In the genomic region with DNA sequence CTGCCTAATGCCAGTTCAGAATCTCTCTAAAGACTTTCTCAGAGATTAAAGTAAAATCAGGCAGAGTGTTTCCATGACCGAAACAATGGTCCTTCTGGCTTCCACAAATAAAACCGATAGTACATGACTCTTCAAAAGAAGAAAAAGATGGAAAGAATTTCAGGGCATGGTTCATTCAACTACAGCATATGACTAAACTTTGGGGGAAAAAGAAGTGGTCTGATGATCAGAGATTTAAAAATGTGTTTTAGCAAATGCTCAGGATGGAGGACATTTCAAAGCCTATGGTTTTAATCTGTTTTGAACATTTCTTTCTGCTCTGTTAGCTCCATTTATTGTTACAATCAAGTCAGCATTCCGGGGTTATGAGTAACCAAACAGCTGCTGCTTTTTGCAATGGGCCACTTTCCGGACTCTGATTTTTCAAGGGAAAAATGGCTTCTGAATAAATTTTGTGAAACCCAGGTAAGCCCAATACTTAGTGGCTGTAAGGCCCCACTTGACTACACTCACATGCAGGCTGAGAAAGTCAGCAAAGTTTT, we compare ENCODE assay signal across 10 cellular contexts.
DNase-seq lines count a peak whose midpoint lies in the region; ATAC-seq and TF ChIP-seq lines count a peak whose summit lies in the region.
"Had no signal": no experiment of that assay in that cellular context is flagged by ENCODE, and none has a peak within 500 bp of the region (broad histone marks: within the 10 kb centered on the region; RNA-seq: fewer than 3 reads in every experiment).

No MANE protein-coding gene starts in this region.

- peak; percentile 39 for DNase-seq in SK-MEL-5 (ENCODE audit: low read depth, low spot score)
- no peak for DNase-seq in endothelial cell (ENCODE audit: low spot score)
- DNase-seq in mesenchymal stem cell, result peak; percentile 81
- DNase-seq in vagina (ENCODE audit: extremely low spot score in 2 of 2), result no peak
- DNase-seq in D341Med (ENCODE audit: low spot score), result no peak
- DNase-seq: activated effector memory CD4-positive, alpha-beta T cell treated with Interleukin-2 at 50 U/mL for 16 hours; NCI-H2107; T1000 had no signal

- no peak overlapping the region for H3K4me3 Mint-ChIP-seq in endothelial cell (ENCODE audit: unreplicated experiment)

- no peaks in the 10 kb centered on the region for H3K9me3 ChIP-seq in mesenchymal stem cell (ENCODE audit: control insufficient read depth, low read length)
- H3K9me3 ChIP-seq in vagina, result no peaks in the 10 kb centered on the region

- H3K27me3 ChIP-seq in mesenchymal stem cell (ENCODE audit: control insufficient read depth in 1 of 2, insufficient read depth in 1 of 2, low read length in 2 of 2) (no peaks in the 10 kb centered on the region), vagina (no peaks in the 10 kb centered on the region)

- H2AFZ ChIP-seq in mesenchymal stem cell (ENCODE audit: low read depth, low read length), result no peak overlapping the region

- H2BK15ac ChIP-seq in mesenchymal stem cell (ENCODE audit: low read depth, poor library complexity, severe bottlenecking), result no peak overlapping the region

- H3K4me2 ChIP-seq in mesenchymal stem cell (ENCODE audit: low read length, poor library complexity, severe bottlenecking), result no peak overlapping the region

- H4K91ac ChIP-seq in mesenchymal stem cell (ENCODE audit: low read length), result no peak overlapping the region

- peak overlapping the region; percentile 9 for H3K27ac Mint-ChIP-seq in endothelial cell (ENCODE audit: unreplicated experiment)

- peak overlapping the region; percentile 89 for H3K9ac ChIP-seq in mesenchymal stem cell (ENCODE audit: low read length)

- peak overlapping the region; percentile 78 for H4K8ac ChIP-seq in mesenchymal stem cell (ENCODE audit: low read length)

- no peaks in the 10 kb centered on the region for H3K9me3 Mint-ChIP-seq in endothelial cell (ENCODE audit: unreplicated experiment)

- H3K27ac ChIP-seq in mesenchymal stem cell (ENCODE audit: low read length, poor library complexity, severe bottlenecking) (peak overlapping the region; percentile 100), vagina (peak overlapping the region; percentile 73)

- intact Hi-C loops in vagina (cut with DNase I), result no loop called here

- in situ Hi-C loops in SK-MEL-5 (cut with HindIII; ENCODE audit: low pct_unique_long_range_greater_than_20kb, low sequenced_read_pairs), result no loop called here

- H3K23ac ChIP-seq in mesenchymal stem cell (ENCODE audit: low read length in 2 of 2), result no peak overlapping the region

- H2BK5ac ChIP-seq in mesenchymal stem cell (ENCODE audit: low read depth, low read length, poor library complexity, severe bottlenecking), result peak overlapping the region; percentile 100

- H3K4me3 ChIP-seq in mesenchymal stem cell (ENCODE audit: insufficient read depth in 1 of 2, low read depth in 1 of 2, low read length in 2 of 2) (peak overlapping the region in 1 of 2 experiments; percentile 7), vagina (no peak overlapping the region)

- no peak for TF ChIP-seq POLR2A in vagina (IDR thresholded peaks at IDR 0.05)

- peaks cover 10% of the 10 kb centered on the region for H3K36me3 Mint-ChIP-seq in endothelial cell (ENCODE audit: low read depth, unreplicated experiment)

- peaks cover 2% of the 10 kb centered on the region for H3K27me3 Mint-ChIP-seq in endothelial cell (ENCODE audit: unreplicated experiment)

- peak overlapping the region; percentile 73 for H2AK5ac ChIP-seq in mesenchymal stem cell (ENCODE audit: low read length, severe bottlenecking)

- H3K14ac ChIP-seq in mesenchymal stem cell (ENCODE audit: low read length in 2 of 2), result no peak overlapping the region

- H3K4ac ChIP-seq in mesenchymal stem cell (ENCODE audit: low read depth in 1 of 2, low read length in 2 of 2), result peak overlapping the region in 1 of 2 experiments; percentile 87

- H3K36me3 ChIP-seq in mesenchymal stem cell (ENCODE audit: control insufficient read depth in 1 of 2, insufficient read depth in 2 of 2, low read depth in 1 of 2, low read length in 2 of 2) (peaks cover 0 to 5% of the 10 kb centered on the region in 2 experiments), vagina (no peaks in the 10 kb centered on the region)

- H3K79me1 ChIP-seq in mesenchymal stem cell (replicated peaks; ENCODE audit: low read length, poor library complexity, severe bottlenecking), result no peaks in the 10 kb centered on the region

- peaks cover 23% of the 10 kb centered on the region for H3K4me1 ChIP-seq in mesenchymal stem cell (ENCODE audit: control insufficient read depth, insufficient read depth, low read depth, low read length)
- H3K4me1 ChIP-seq in vagina, result peaks cover 27% of the 10 kb centered on the region

- ATAC-seq in GM18517 (IDR thresholded peaks at IDR 0.05; ENCODE audit: unreplicated experiment) (no peak), GM19467 (IDR thresholded peaks at IDR 0.05; ENCODE audit: unreplicated experiment) (no peak)

- TF ChIP-seq CTCF in endothelial cell (IDR thresholded peaks at IDR 0.05; ENCODE audit: unreplicated experiment), result no peak
- no peak for TF ChIP-seq CTCF in vagina (IDR thresholded peaks at IDR 0.05)

- WGBS in mesenchymal stem cell, result 29% methylated on average over 4 of the region's 4 CpGs

- peak overlapping the region; percentile 85 to 94 for H3K18ac ChIP-seq in mesenchymal stem cell (ENCODE audit: low read depth in 1 of 2, low read length in 2 of 2)

- H2BK120ac ChIP-seq in mesenchymal stem cell (ENCODE audit: low read depth, low read length), result peak overlapping the region; percentile 74

- H3K4me1 Mint-ChIP-seq in endothelial cell (ENCODE audit: unreplicated experiment), result peaks cover 13% of the 10 kb centered on the region

- peak overlapping the region; percentile 32 to 57 for H2BK12ac ChIP-seq in mesenchymal stem cell (ENCODE audit: low read length in 2 of 2)

Comparison
In these comparisons a context has a peak if more than half of its experiments do, and no peak if none do; other contexts are left out.
1. DNase-seq: peak in SK-MEL-5 (single experiment) and mesenchymal stem cell (single experiment); none in endothelial cell (single experiment), vagina (0 of 2) and D341Med (single experiment).